ENCODE assay signal across 8 cellular contexts in the genomic region with DNA sequence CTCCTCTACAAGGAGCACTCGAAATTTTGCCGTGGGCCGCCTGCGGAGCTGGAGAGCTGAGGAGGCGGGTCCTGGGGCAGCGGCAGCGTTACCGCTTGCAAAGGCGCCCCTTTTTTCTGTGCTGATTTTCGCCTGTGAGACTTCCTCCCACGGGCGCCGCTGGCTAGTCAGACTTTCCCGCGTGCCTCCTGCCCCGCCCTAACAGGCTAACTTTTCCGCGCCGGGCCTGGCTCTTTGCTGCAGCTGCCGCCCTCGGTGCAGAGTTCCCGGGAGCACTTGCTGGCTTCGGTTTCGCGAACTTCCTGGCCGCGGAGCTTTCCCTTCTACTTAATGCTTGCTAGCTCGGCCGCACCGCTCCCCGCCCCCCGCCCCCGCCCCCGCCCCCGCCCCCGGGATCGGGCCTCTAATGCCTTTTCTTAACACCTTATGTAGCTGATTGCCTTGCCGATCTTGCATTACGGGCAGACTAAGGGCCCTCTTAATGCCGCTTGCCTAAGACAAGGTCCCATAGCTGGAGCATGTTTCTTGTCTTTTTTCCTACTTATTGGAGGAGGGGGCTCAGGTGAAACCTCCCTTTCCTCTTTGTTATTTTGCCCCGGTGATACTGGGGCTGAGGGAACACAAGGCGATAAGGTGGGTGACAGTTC. TPM values are rescaled to one million over a fixed set of nuclear protein-coding genes. Genes with fewer than 3 reads are reported as not detected.
DNase-seq lines count a peak whose midpoint lies in the region; ATAC-seq and TF ChIP-seq lines count a peak whose summit lies in the region.

No MANE protein-coding gene starts in this region.

- H3K36me3 ChIP-seq in NT2/D1 (ENCODE audit: insufficient read depth, insufficient read length, low read length): no peaks in the 10 kb centered on the region

- peaks cover 19% of the 10 kb centered on the region; the same call in 1 of the 2 replicates for H3K9me3 ChIP-seq in NT2/D1 (ENCODE audit: insufficient read depth, low read length)

- peaks cover 1% of the 10 kb centered on the region for H3K4me1 ChIP-seq in NT2/D1 (ENCODE audit: insufficient read depth, insufficient read length)
- H3K4me1 ChIP-seq in foreskin keratinocyte: no peaks in the 10 kb centered on the region

- peak; percentile 54 for ATAC-seq in foreskin keratinocyte
- ATAC-seq in HG03469 (IDR thresholded peaks at IDR 0.05; ENCODE audit: unreplicated experiment): no peak

- intact Hi-C loops in activated T-helper 2 cell treated with anti-CD3 and anti-CD28 coated beads, Interferon-gamma antibody, Interleukin-2, Interleukin-4, amounts not matched to agents 10 μg/mL and 5 μg/mL and 100 μg/mL, durations not matched to agents 14 hours and 24 hours and 36 hours (cut with micrococcal nuclease): no loop called here

- peak overlapping the region; percentile 26 for H3K4me3 ChIP-seq in NT2/D1 (ENCODE audit: insufficient read length, low read depth)

- no peak overlapping the region for H3K27ac ChIP-seq in foreskin keratinocyte

- peaks cover 7% of the 10 kb centered on the region for H3K27me3 ChIP-seq in NT2/D1 (ENCODE audit: insufficient read depth, insufficient read length)
- H3K27me3 ChIP-seq in foreskin keratinocyte: peaks cover 63% of the 10 kb centered on the region

- DNase-seq in GM13976 (ENCODE audit: low spot score) (peak; percentile 67), NT2/D1 (ENCODE audit: low read depth, low spot score) (no peak), foreskin keratinocyte (no peak), nephron progenitor cell (peak; percentile 74), GM19238 (ENCODE audit: insufficient read length, low spot score) (no peak)
- peak; percentile 35 for DNase-seq in activated T-helper 2 cell treated with anti-CD3 and anti-CD28 coated beads, Interferon-gamma antibody, Interleukin-2, Interleukin-4, amounts not matched to agents 10 μg/mL and 5 μg/mL and 100 μg/mL, durations not matched to agents 14 hours and 24 hours and 36 hours (ENCODE audit: low spot score)
- peak; percentile 66 for DNase-seq in stimulated activated naive CD4-positive, alpha-beta T cell treated with Interleukin-2 at 50 U/mL for 16 hours (lab: John Stamatoyannopoulos, UW)

- no peaks in the 10 kb centered on the region for H3K36me3 Mint-ChIP-seq in activated T-helper 2 cell treated with anti-CD3 and anti-CD28 coated beads, Interferon-gamma antibody, Interleukin-2, Interleukin-4, amounts not matched to agents 10 μg/mL and 5 μg/mL and 100 μg/mL, durations not matched to agents 14 hours and 24 hours and 36 hours (ENCODE audit: low read depth)
- no peaks in the 10 kb centered on the region for H3K36me3 Mint-ChIP-seq in nephron progenitor cell (ENCODE audit: low read depth)

- peaks cover 51% of the 10 kb centered on the region for H3K4me1 Mint-ChIP-seq in activated T-helper 2 cell treated with anti-CD3 and anti-CD28 coated beads, Interferon-gamma antibody, Interleukin-2, Interleukin-4, amounts not matched to agents 10 μg/mL and 5 μg/mL and 100 μg/mL, durations not matched to agents 14 hours and 24 hours and 36 hours (ENCODE audit: low read depth)
- H3K4me1 Mint-ChIP-seq in nephron progenitor cell: peaks cover 8% of the 10 kb centered on the region

- TF ChIP-seq CTCF in GM13976 (IDR thresholded peaks at IDR 0.05; ENCODE audit: borderline replicate concordance, control extremely low read depth, extremely low read depth, insufficient read depth, missing control alignments): no peak
- TF ChIP-seq CTCF in foreskin keratinocyte (conservative IDR thresholded peaks at IDR 0.05): no peak
- no peak for TF ChIP-seq CTCF in nephron progenitor cell (IDR thresholded peaks at IDR 0.05)

- in situ Hi-C loops in GM13976 (cut with MboI; ENCODE audit: low sequenced_read_pairs, unreplicated experiment): no loop called here

- peaks cover 30% of the 10 kb centered on the region for H3K27me3 Mint-ChIP-seq in activated T-helper 2 cell treated with anti-CD3 and anti-CD28 coated beads, Interferon-gamma antibody, Interleukin-2, Interleukin-4, amounts not matched to agents 10 μg/mL and 5 μg/mL and 100 μg/mL, durations not matched to agents 14 hours and 24 hours and 36 hours (ENCODE audit: low read depth)
- peaks cover 33% of the 10 kb centered on the region for H3K27me3 Mint-ChIP-seq in nephron progenitor cell (ENCODE audit: low read depth, poor library complexity)

- peaks cover 8% of the 10 kb centered on the region for H3K9me3 Mint-ChIP-seq in activated T-helper 2 cell treated with anti-CD3 and anti-CD28 coated beads, Interferon-gamma antibody, Interleukin-2, Interleukin-4, amounts not matched to agents 10 μg/mL and 5 μg/mL and 100 μg/mL, durations not matched to agents 14 hours and 24 hours and 36 hours
- peaks cover 14% of the 10 kb centered on the region for H3K9me3 Mint-ChIP-seq in nephron progenitor cell

- no peak overlapping the region for H3K27ac Mint-ChIP-seq in activated T-helper 2 cell treated with anti-CD3 and anti-CD28 coated beads, Interferon-gamma antibody, Interleukin-2, Interleukin-4, amounts not matched to agents 10 μg/mL and 5 μg/mL and 100 μg/mL, durations not matched to agents 14 hours and 24 hours and 36 hours
- no peak overlapping the region for H3K27ac Mint-ChIP-seq in nephron progenitor cell

- H3K4me3 Mint-ChIP-seq in activated T-helper 2 cell treated with anti-CD3 and anti-CD28 coated beads, Interferon-gamma antibody, Interleukin-2, Interleukin-4, amounts not matched to agents 10 μg/mL and 5 μg/mL and 100 μg/mL, durations not matched to agents 14 hours and 24 hours and 36 hours (ENCODE audit: low read depth): peak overlapping the region; percentile 61
- H3K4me3 Mint-ChIP-seq in nephron progenitor cell: peak overlapping the region; percentile 79

- peak overlapping the region; percentile 61 for H3K9ac ChIP-seq in NT2/D1 (ENCODE audit: insufficient read length, low read depth)

RNA-seq across cellular contexts. Expression of a gene that starts 37.9 kb away (rescaled TPM):
- 1.1 and 1.6 TPM in 2 replicates for total RNA-seq in activated T-helper 2 cell treated with anti-CD3 and anti-CD28 coated beads, Interferon-gamma antibody, Interleukin-2, Interleukin-4, amounts not matched to agents 10 μg/mL and 5 μg/mL and 100 μg/mL, durations not matched to agents 14 hours and 24 hours and 36 hours
- total RNA-seq in foreskin keratinocyte: 8.2 and 10.1 TPM in 2 replicates
- 4.7 and 5.8 TPM in 2 replicates for polyA plus RNA-seq in foreskin keratinocyte

Comparison
In these comparisons a context has a peak if more than half of its experiments do, and no peak if none do; other contexts are left out.
1. DNase-seq: peak in GM13976 (single experiment), activated T-helper 2 cell treated with anti-CD3 and anti-CD28 coated beads, Interferon-gamma antibody, Interleukin-2, Interleukin-4, amounts not matched to agents 10 μg/mL and 5 μg/mL and 100 μg/mL, durations not matched to agents 14 hours and 24 hours and 36 hours (single experiment), nephron progenitor cell (single experiment) and stimulated activated naive CD4-positive, alpha-beta T cell treated with Interleukin-2 at 50 U/mL for 16 hours (single experiment); none in NT2/D1 (single experiment), foreskin keratinocyte (0 of 2) and GM19238 (single experiment).